In the genomic region with DNA sequence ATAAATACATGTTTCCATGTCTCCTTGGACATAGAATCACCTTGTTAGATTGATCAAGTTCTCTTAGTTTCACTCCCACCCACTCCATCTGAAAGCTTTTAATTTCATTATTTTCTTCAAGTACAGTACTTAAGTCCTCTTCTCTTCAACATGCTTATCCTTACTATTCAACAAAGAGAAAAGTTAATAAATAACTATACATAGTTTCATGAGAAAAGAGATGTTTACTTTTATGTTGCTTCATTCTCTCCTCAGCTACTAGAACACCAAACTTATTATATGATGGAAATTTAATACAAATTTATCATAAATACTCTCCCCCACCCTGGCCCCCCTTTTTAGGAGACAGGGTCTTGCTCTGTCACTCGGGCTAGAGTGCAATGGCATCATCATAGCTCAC, we compare ENCODE assay signal across 21 cellular contexts. TPM values are rescaled to one million over a fixed set of nuclear protein-coding genes. Genes with fewer than 3 reads are reported as not detected.
DNase-seq lines count a peak whose midpoint lies in the region; ATAC-seq, FAIRE-seq and TF ChIP-seq lines count a peak whose summit lies in the region.
"Had no signal": no experiment of that assay in that cellular context is flagged by ENCODE, and none has a peak within 500 bp of the region (broad histone marks: within the 10 kb centered on the region; RNA-seq: fewer than 3 reads in every experiment).

No MANE protein-coding gene starts in this region.

- H3K9ac ChIP-seq in IMR-90 (ENCODE audit: low read depth, low read length) = no peak overlapping the region
- no peak overlapping the region for H3K9ac ChIP-seq in trophoblast cell (ENCODE audit: low read length)
- H3K9ac ChIP-seq: BLaER1, KMS-11 had no signal

- H2BK20ac ChIP-seq in IMR-90 (ENCODE audit: low read depth, low read length) = no peak overlapping the region

- no peaks in the 10 kb centered on the region for H3K36me3 Mint-ChIP-seq in activated naive CD4-positive, alpha-beta T cell treated with anti-CD3 and anti-CD28 coated beads, Interleukin-2, amount 10 ng/mL, durations not matched to agents 7 days and 5 days
- H3K36me3 Mint-ChIP-seq: CD14-positive monocyte; CD4-positive, alpha-beta memory T cell had no signal

- H3K4me3 Mint-ChIP-seq in activated naive CD4-positive, alpha-beta T cell treated with anti-CD3 and anti-CD28 coated beads, Interleukin-2, amount 10 ng/mL, durations not matched to agents 7 days and 5 days = no peak overlapping the region
- H3K4me3 Mint-ChIP-seq: CD14-positive monocyte; CD4-positive, alpha-beta memory T cell; GM23338; HFFc6 had no signal

- no peak overlapping the region for H3K27ac Mint-ChIP-seq in activated naive CD4-positive, alpha-beta T cell treated with anti-CD3 and anti-CD28 coated beads, Interleukin-2, amount 10 ng/mL, durations not matched to agents 7 days and 5 days
- H3K27ac Mint-ChIP-seq: CD14-positive monocyte; CD4-positive, alpha-beta memory T cell; GM23338; HFFc6 had no signal

- no peaks in the 10 kb centered on the region for H3K79me2 ChIP-seq in trophoblast cell (ENCODE audit: control insufficient read depth, insufficient read depth, low read length, poor library complexity)

- TF ChIP-seq RAD21 in A549 (conservative IDR thresholded peaks at IDR 0.05 in 1 of 2, IDR thresholded peaks at IDR 0.05 in 1 of 2) (no peak), IMR-90 (IDR thresholded peaks at IDR 0.05; ENCODE audit: low read length) (no peak)

- H2AK5ac ChIP-seq in IMR-90 (ENCODE audit: low read depth, low read length) (peak overlapping the region; percentile 31; the same call in 1 of the 2 replicates), trophoblast cell (ENCODE audit: low read length) (no peak overlapping the region)

- H4K91ac ChIP-seq in IMR-90 (ENCODE audit: insufficient read depth, low read depth, low read length) (no peak overlapping the region), trophoblast cell (ENCODE audit: low read depth, low read length) (no peak overlapping the region)

- intact Hi-C loops in IMR-90 (cut with micrococcal nuclease) (no loop called here), left lung (cut with DNase I) (no loop called here)

- H2BK12ac ChIP-seq in trophoblast cell (ENCODE audit: low read length) = peak overlapping the region; percentile 49

- no TSS peak for BruUV-seq in IMR-90 (replicated peaks; lab: Mats Ljungman, UMichigan)

- FAIRE-seq in A549 (lab: Jason Lieb, UNC) (peak; percentile 23), H54 (lab: Jason Lieb, UNC) (no peak)
- FAIRE-seq: GM12891, GM18507 had no signal

- H2AFZ ChIP-seq in IMR-90 (replicated peaks; ENCODE audit: low read length, poor library complexity) (no peak overlapping the region), trophoblast cell (ENCODE audit: insufficient read depth, low read length, poor library complexity) (no peak overlapping the region)
- H2AFZ ChIP-seq: GM23338 had no signal

- DNase-seq in A549 (ENCODE audit: low read depth in 1 of 2, low spot score in 1 of 2) = no peak
- no peak for DNase-seq in IMR-90
- DNase-seq in left lung = no peak
- no peak for DNase-seq in trophoblast cell
- no peak for DNase-seq in H54 (ENCODE audit: insufficient read length, low spot score)
- no peak for DNase-seq in activated naive CD4-positive, alpha-beta T cell treated with anti-CD3 and anti-CD28 coated beads, Interleukin-2, amount 10 ng/mL, durations not matched to agents 7 days and 5 days
- no peak for DNase-seq in ureter (ENCODE audit: low spot score)
- no peak for DNase-seq in AG20443 (ENCODE audit: low spot score)
- DNase-seq: ACHN; CD4-positive, alpha-beta memory T cell; DMS153; H7; HFFc6 had no signal

- TF ChIP-seq CTCF in A549 (IDR thresholded peaks at IDR 0.05) (no peak), IMR-90 (conservative IDR thresholded peaks at IDR 0.05; ENCODE audit: low read depth, low read length) (no peak), left lung (IDR thresholded peaks at IDR 0.05) (no peak)

- H3K4me3 ChIP-seq in A549 (no peak overlapping the region), IMR-90 (ENCODE audit: insufficient read depth, low read depth, low read length) (no peak overlapping the region), left lung (no peak overlapping the region), trophoblast cell (ENCODE audit: low read depth, low read length) (no peak overlapping the region)
- H3K4me3 ChIP-seq: BLaER1, GM23338 had no signal

- ATAC-seq in A549 (no peak), IMR-90 (ENCODE audit: low read depth) (no peak), left lung (peak; percentile 69)
- ATAC-seq: GM23338, HCT116 had no signal

- no peaks in the 10 kb centered on the region for H3K36me3 ChIP-seq in IMR-90 (ENCODE audit: control insufficient read depth, insufficient read depth, low read length)
- H3K36me3 ChIP-seq in left lung = no peaks in the 10 kb centered on the region
- H3K36me3 ChIP-seq in trophoblast cell (ENCODE audit: control insufficient read depth in 1 of 2, insufficient read depth in 2 of 2, low read length in 2 of 2) = no peaks in the 10 kb centered on the region
- H3K36me3 ChIP-seq: BLaER1 had no signal

- no peak overlapping the region for H2BK120ac ChIP-seq in IMR-90 (ENCODE audit: low read depth, low read length)
- H2BK120ac ChIP-seq in trophoblast cell (ENCODE audit: insufficient read depth, low read length, poor library complexity) = no peak overlapping the region

- WGBS in A549 (ENCODE audit: missing lambda C conversion rate) = 5% methylated on average over 1 of the region's 1 CpG
- WGBS in IMR-90 (ENCODE audit: extremely low coverage in 2 of 2, insufficient read length in 1 of 2), 2 experiments = 67% methylated on average over 1 of the region's 1 CpG; no CpG with 5 or more reads in 1 of the 2 experiments
- no CpG with 5 or more reads among the region's 1 CpG for WGBS in trophoblast cell (ENCODE audit: extremely low coverage, insufficient coverage, insufficient read length)

- H3K27ac ChIP-seq in A549 (no peak overlapping the region), IMR-90 (ENCODE audit: insufficient read depth, low read length) (no peak overlapping the region), left lung (no peak overlapping the region), trophoblast cell (ENCODE audit: low read depth, low read length) (no peak overlapping the region)
- H3K27ac ChIP-seq: BLaER1, KMS-11 had no signal

- no peak overlapping the region for H3K23ac ChIP-seq in IMR-90 (ENCODE audit: low read depth, low read length)
- no peak overlapping the region for H3K23ac ChIP-seq in trophoblast cell (ENCODE audit: low read length)

- no peaks in the 10 kb centered on the region for H3K4me1 Mint-ChIP-seq in activated naive CD4-positive, alpha-beta T cell treated with anti-CD3 and anti-CD28 coated beads, Interleukin-2, amount 10 ng/mL, durations not matched to agents 7 days and 5 days
- H3K4me1 Mint-ChIP-seq: CD14-positive monocyte; CD4-positive, alpha-beta memory T cell had no signal

- H3K14ac ChIP-seq in IMR-90 (replicated peaks; ENCODE audit: low read depth, low read length) (no peak overlapping the region), trophoblast cell (ENCODE audit: low read length) (no peak overlapping the region)

- CTCF ChIA-PET in A549 (lab: Yijun Ruan, JAX) = no interaction called here
- CTCF ChIA-PET in IMR-90 (lab: Yijun Ruan, JAX) = no interaction called here
- CTCF ChIA-PET in activated naive CD4-positive, alpha-beta T cell treated with anti-CD3 and anti-CD28 coated beads, Interleukin-2, amount 10 ng/mL, durations not matched to agents 7 days and 5 days (lab: Charles Lee) = no interaction called here

- H3K79me1 ChIP-seq in IMR-90 (ENCODE audit: low read depth in 1 of 2, low read length in 2 of 2) (no peaks in the 10 kb centered on the region), trophoblast cell (ENCODE audit: low read length) (peaks cover 2% of the 10 kb centered on the region)

- H3K4me2 ChIP-seq in A549 (peak overlapping the region; percentile 35; the same call in 2 of the 3 replicates), IMR-90 (ENCODE audit: low read depth, low read length) (no peak overlapping the region), trophoblast cell (ENCODE audit: low read length) (no peak overlapping the region)
- H3K4me2 ChIP-seq: BLaER1, GM23338, KMS-11 had no signal

- no peak overlapping the region for H3K56ac ChIP-seq in IMR-90 (ENCODE audit: extremely low read depth, insufficient read depth, low read length)

- TF ChIP-seq POLR2A in A549 (IDR thresholded peaks at IDR 0.05; ENCODE audit: low read length) (no peak), IMR-90 (IDR thresholded peaks at IDR 0.05; ENCODE audit: low read depth, low read length) (no peak), H54 (IDR thresholded peaks at IDR 0.05; ENCODE audit: low read depth, low read length) (no peak)

- H3K9me3 ChIP-seq in A549 (peaks cover 5% of the 10 kb centered on the region; the same call in 1 of the 3 replicates), IMR-90 (ENCODE audit: control insufficient read depth, insufficient read depth, low read length) (no peaks in the 10 kb centered on the region; the same call in 1 of the 2 replicates), left lung (peaks cover 0 to 6% of the 10 kb centered on the region in 2 donors), trophoblast cell (ENCODE audit: insufficient read depth, low read depth, low read length) (no peaks in the 10 kb centered on the region)

- H2BK5ac ChIP-seq in IMR-90 (ENCODE audit: low read depth, low read length, poor library complexity, severe bottlenecking) (no peak overlapping the region), trophoblast cell (ENCODE audit: low read depth, low read length, poor library complexity) (no peak overlapping the region)

- H3K27me3 ChIP-seq in IMR-90 (ENCODE audit: control insufficient read depth, insufficient read depth, low read length) (no peaks in the 10 kb centered on the region), left lung (no peaks in the 10 kb centered on the region), trophoblast cell (ENCODE audit: insufficient read depth, low read length) (no peaks in the 10 kb centered on the region)
- H3K27me3 ChIP-seq: BLaER1 had no signal

- H3K27me3 Mint-ChIP-seq in activated naive CD4-positive, alpha-beta T cell treated with anti-CD3 and anti-CD28 coated beads, Interleukin-2, amount 10 ng/mL, durations not matched to agents 7 days and 5 days = no peaks in the 10 kb centered on the region
- H3K27me3 Mint-ChIP-seq: CD4-positive, alpha-beta memory T cell had no signal

- H4K20me1 ChIP-seq in IMR-90 (ENCODE audit: insufficient read depth, low read length) = no peaks in the 10 kb centered on the region
- H4K20me1 ChIP-seq: BLaER1 had no signal

- dilution Hi-C loops in IMR-90 (cut with HindIII; ENCODE audit: low sequenced_read_pairs, unreplicated experiment) = no loop called here

- H2AK9ac ChIP-seq in IMR-90 (replicated peaks; ENCODE audit: low read depth, low read length, poor library complexity) = no peak overlapping the region

- in situ Hi-C loops in IMR-90 (cut with MboI; ENCODE audit: low sequenced_read_pairs) = no loop called here

- TF ChIP-seq EP300 in A549 (IDR thresholded peaks at IDR 0.05) = no peak

- H3K9me3 Mint-ChIP-seq in activated naive CD4-positive, alpha-beta T cell treated with anti-CD3 and anti-CD28 coated beads, Interleukin-2, amount 10 ng/mL, durations not matched to agents 7 days and 5 days = peaks cover 8% of the 10 kb centered on the region
- H3K9me3 Mint-ChIP-seq: GM23338 had no signal

- no peak overlapping the region for H4K5ac ChIP-seq in IMR-90 (ENCODE audit: low read depth, low read length)

- no peaks in the 10 kb centered on the region for H3K9me1 ChIP-seq in IMR-90 (ENCODE audit: insufficient read depth, low read length)

- H2BK15ac ChIP-seq in IMR-90 (ENCODE audit: low read depth, low read length) = no peak overlapping the region

- H4K8ac ChIP-seq in IMR-90 (ENCODE audit: low read depth in 2 of 2, low read length in 2 of 2) = no peak overlapping the region
- no peak overlapping the region for H4K8ac ChIP-seq in trophoblast cell (ENCODE audit: low read depth, low read length)

- H3K4me1 ChIP-seq in A549 = peaks cover 9% of the 10 kb centered on the region; the same call in 1 of the 3 replicates
- H3K4me1 ChIP-seq in IMR-90 (ENCODE audit: control insufficient read depth, insufficient read depth, low read length) = no peaks in the 10 kb centered on the region
- no peaks in the 10 kb centered on the region for H3K4me1 ChIP-seq in left lung
- no peaks in the 10 kb centered on the region for H3K4me1 ChIP-seq in trophoblast cell (ENCODE audit: control insufficient read depth in 1 of 2, insufficient read depth in 2 of 2, low read length in 2 of 2)
- H3K4me1 ChIP-seq: BLaER1 had no signal

- no peak overlapping the region for H4K12ac ChIP-seq in trophoblast cell (ENCODE audit: low read depth, low read length)

- H3K4ac ChIP-seq in IMR-90 (ENCODE audit: low read depth, low read length) = no peak overlapping the region
- H3K4ac ChIP-seq in trophoblast cell (ENCODE audit: low read depth, low read length) = no peak overlapping the region

- POLR2A ChIA-PET in A549 (lab: Yijun Ruan, JAX) = no interaction called here
- POLR2A ChIA-PET in IMR-90 (lab: Charles Lee; ENCODE audit: unreplicated experiment) = no interaction called here

- H3K18ac ChIP-seq in IMR-90 (ENCODE audit: low read depth, low read length) (no peak overlapping the region), trophoblast cell (ENCODE audit: low read length) (no peak overlapping the region)

RNA-seq across cellular contexts. Expression of gene ASZ1, which starts 33.5 kb away (rescaled TPM):
- polyA plus RNA-seq in A549 (2011; rRNA removed) = not detected in 2 replicates
- not detected in 2 replicates for polyA plus RNA-seq in A549 (2012; cell fraction: cytosol; rRNA removed)
- not detected in 2 replicates for polyA plus RNA-seq in A549 (2012; cell fraction: nucleus; rRNA removed)
- not detected in 3 replicates for polyA plus RNA-seq in A549 (2017; fragmentation: RNase III; extraction: RNeasy Plus Mini Kit Qiagen cat#74134 plus additional on column Dnase treatment)
- not detected in 2 replicates for polyA minus RNA-seq in A549 (2011; rRNA and poly(A)+ RNA removed)
- total RNA-seq in IMR-90 (2012; rRNA removed) = not detected in 2 replicates
- polyA plus RNA-seq in IMR-90 (2012; rRNA removed) = not detected in 2 replicates
- not detected in 2 replicates for polyA plus RNA-seq in IMR-90 (2012; cell fraction: cytosol; rRNA removed)
- polyA plus RNA-seq in IMR-90 (2012; cell fraction: nucleus; rRNA removed; ENCODE audit: low replicate concordance) = 0.03 TPM in 1 of 2 replicates, not detected in the other
- total RNA-seq in left lung = under 1 TPM in 1 of 2 donors, not detected in 1; 0.39 TPM
- not detected in 2 replicates for polyA plus RNA-seq in trophoblast cell (2013)
- not detected for total RNA-seq in ureter
- total RNA-seq: A172; CD4-positive, alpha-beta memory T cell; GM23338; H7; HFFc6 had no signal
- polyA plus RNA-seq: CD14-positive monocyte; CD4-positive, alpha-beta memory T cell; GM23338 had no signal
